ENCODE assay signal across 17 cellular contexts in the genomic region with DNA sequence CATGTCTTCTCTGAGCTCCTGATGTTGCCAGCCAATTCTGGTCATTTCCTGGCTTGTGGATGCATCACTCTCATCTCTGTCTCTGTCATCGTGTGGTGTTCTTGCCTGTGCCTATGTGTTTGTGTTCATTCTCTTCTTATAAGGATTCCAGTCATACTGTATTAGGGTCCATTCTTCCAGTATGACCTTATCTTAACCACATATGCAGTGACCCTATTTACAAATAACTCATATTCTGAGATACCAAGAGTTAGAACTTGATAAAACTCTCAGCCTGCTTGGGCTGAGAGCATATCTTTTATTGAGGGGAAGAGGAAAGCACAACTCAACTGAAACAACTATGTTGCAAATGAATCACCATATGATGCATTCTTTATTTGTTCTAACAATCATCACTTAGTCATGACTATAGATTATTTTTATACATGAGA.
DNase-seq lines count a peak whose midpoint lies in the region; ATAC-seq, FAIRE-seq and TF ChIP-seq lines count a peak whose summit lies in the region.
"Had no signal": no experiment of that assay in that cellular context is flagged by ENCODE, and none has a peak within 500 bp of the region (broad histone marks: within the 10 kb centered on the region; RNA-seq: fewer than 3 reads in every experiment).

No MANE protein-coding gene starts in this region.

- peak; percentile 53 to 54; a peak in 3 of 6 replicates for ATAC-seq in A549
- ATAC-seq: upper lobe of right lung had no signal

- no peak overlapping the region for H3K4me3 ChIP-seq in A549
- no peak overlapping the region for H3K4me3 ChIP-seq in astrocyte of the spinal cord (ENCODE audit: low read depth, low read length)
- H3K4me3 ChIP-seq in HAP-1: no peak overlapping the region
- H3K4me3 ChIP-seq: ovary, Peyer's patch, upper lobe of right lung had no signal

- TF ChIP-seq CTCF in A549 (IDR thresholded peaks at IDR 0.05): no peak
- TF ChIP-seq CTCF in astrocyte of the spinal cord (IDR thresholded peaks at IDR 0.05; ENCODE audit: low read depth, low read length): no peak

- peak; percentile 1 to 5 for DNase-seq in A549 (ENCODE audit: low read depth in 1 of 2, low spot score in 1 of 2)
- DNase-seq in HTR-8/SVneo (ENCODE audit: insufficient read length, low spot score): no peak
- DNase-seq in astrocyte of the spinal cord (ENCODE audit: low read depth, low spot score): peak; percentile 69
- peak; percentile 19 for DNase-seq in foreskin melanocyte
- DNase-seq in ecto neural progenitor cell (ENCODE audit: low spot score): no peak
- no peak for DNase-seq in germinal center (ENCODE audit: low spot score)
- no peak for DNase-seq in HAP-1 (ENCODE audit: low spot score in 2 of 2)
- DNase-seq in superior temporal gyrus (ENCODE audit: extremely low spot score): no peak
- DNase-seq: activated CD4-positive, alpha-beta T cell treated with anti-CD3 and anti-CD28 coated beads for 48 hours; activated T-cell treated with anti-CD3 and anti-CD28 coated beads, Interleukin-2, amount 50 U/mL, for 48 hours; amygdala; effector CD8-positive, alpha-beta T cell; MM.1S; NCI-H2227 treated with DMSO at 0.1 percent for 48 hours; ovary; Peyer's patch; upper lobe of right lung had no signal

- no peak for FAIRE-seq in A549 (lab: Jason Lieb, UNC)
- FAIRE-seq in HTR-8/SVneo (lab: Jason Lieb, UNC): peak; percentile 93

- WGBS in A549 (ENCODE audit: missing lambda C conversion rate): 0% methylated on average over 1 of the region's 1 CpG

- H3K4me1 ChIP-seq in A549: peaks cover 10% of the 10 kb centered on the region; the same call in 2 of the 3 replicates
- H3K4me1 ChIP-seq in HAP-1: no peaks in the 10 kb centered on the region
- H3K4me1 ChIP-seq: Peyer's patch, upper lobe of right lung had no signal

- POLR2A ChIA-PET in A549 (lab: Yijun Ruan, JAX): no interaction called here

- no peaks in the 10 kb centered on the region for H3K36me3 ChIP-seq in HAP-1 (replicated peaks)
- H3K36me3 ChIP-seq: ovary, Peyer's patch, upper lobe of right lung had no signal

- no peaks in the 10 kb centered on the region for H3K27me3 ChIP-seq in HAP-1 (ENCODE audit: low read depth)
- H3K27me3 ChIP-seq: ovary, Peyer's patch, upper lobe of right lung had no signal

- no peak for TF ChIP-seq EP300 in A549 (IDR thresholded peaks at IDR 0.05)

- peak overlapping the region; percentile 45 for H3K4me2 ChIP-seq in A549

- CTCF ChIA-PET in A549 (lab: Yijun Ruan, JAX): no interaction called here

- in situ Hi-C loops in astrocyte of the spinal cord (cut with HindIII; ENCODE audit: low sequenced_read_pairs): no loop called here
- in situ Hi-C loops in HAP-1 (cut with MboI; ENCODE audit: low sequenced_read_pairs): no loop called here

- no peak for TF ChIP-seq POLR2A in A549 (IDR thresholded peaks at IDR 0.05; ENCODE audit: low read length)

- H3K9me3 ChIP-seq in A549 (no peaks in the 10 kb centered on the region), HAP-1 (no peaks in the 10 kb centered on the region)
- H3K9me3 ChIP-seq: ovary, Peyer's patch, upper lobe of right lung had no signal

- no peak overlapping the region for H3K27ac ChIP-seq in A549
- H3K27ac ChIP-seq: ovary, Peyer's patch, upper lobe of right lung had no signal

- no peak for TF ChIP-seq RAD21 in A549 (conservative IDR thresholded peaks at IDR 0.05 in 1 of 2, IDR thresholded peaks at IDR 0.05 in 1 of 2)

TF ChIP-seq in A549, 52 proteins besides CTCF, POLR2A, EP300 and RAD21:
- TF ChIP-seq FOSL2 (IDR thresholded peaks at IDR 0.05): no peak
- peak; percentile 68 for TF ChIP-seq FOSL2 (CRISPR knock-in tag; IDR thresholded peaks at IDR 0.05)
- no peak for TF ChIP-seq RCOR1 (IDR thresholded peaks at IDR 0.05; ENCODE audit: low read depth, low read length)
- 0 out of 2 replicates have a peak, but pooled peaks have one; percentile 16 for TF ChIP-seq JUNB (IDR thresholded peaks at IDR 0.05)

Comparison
In these comparisons a context has a peak if more than half of its experiments do, and no peak if none do; other contexts are left out.
1. DNase-seq: peak in A549 (2 of 2), astrocyte of the spinal cord (single experiment) and foreskin melanocyte (single experiment); none in HTR-8/SVneo (single experiment), ecto neural progenitor cell (single experiment), germinal center (single experiment), HAP-1 (0 of 2) and superior temporal gyrus (single experiment).